Comparison of ENCODE assay signal across 1 cellular context in the genomic region with DNA sequence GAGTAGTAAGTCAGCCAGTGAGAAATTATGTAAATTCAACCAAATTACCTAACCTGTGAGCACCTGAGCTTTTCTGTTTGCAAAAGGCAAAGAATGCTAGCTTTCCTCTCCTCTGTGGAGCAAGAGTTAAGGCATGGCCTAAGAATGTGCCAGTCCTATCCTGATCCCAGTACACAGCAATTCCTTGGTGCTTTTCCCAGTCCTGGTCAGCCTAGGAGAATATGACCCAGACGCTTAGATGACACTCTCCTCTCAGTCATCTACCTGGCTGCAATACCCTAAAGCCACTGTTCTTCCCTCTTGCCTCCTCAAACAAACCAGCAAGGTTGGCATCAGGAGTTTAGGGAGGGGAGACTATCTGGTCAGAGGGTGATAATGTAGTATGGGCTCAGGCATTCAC.
TF ChIP-seq lines count a peak whose summit lies in the region.

No MANE protein-coding gene starts in this region.

TF ChIP-seq in GM23338, 12 proteins besides CTCF, POLR2A, EP300 and RAD21 (continued from another document):
- TF ChIP-seq, protein P1, sequence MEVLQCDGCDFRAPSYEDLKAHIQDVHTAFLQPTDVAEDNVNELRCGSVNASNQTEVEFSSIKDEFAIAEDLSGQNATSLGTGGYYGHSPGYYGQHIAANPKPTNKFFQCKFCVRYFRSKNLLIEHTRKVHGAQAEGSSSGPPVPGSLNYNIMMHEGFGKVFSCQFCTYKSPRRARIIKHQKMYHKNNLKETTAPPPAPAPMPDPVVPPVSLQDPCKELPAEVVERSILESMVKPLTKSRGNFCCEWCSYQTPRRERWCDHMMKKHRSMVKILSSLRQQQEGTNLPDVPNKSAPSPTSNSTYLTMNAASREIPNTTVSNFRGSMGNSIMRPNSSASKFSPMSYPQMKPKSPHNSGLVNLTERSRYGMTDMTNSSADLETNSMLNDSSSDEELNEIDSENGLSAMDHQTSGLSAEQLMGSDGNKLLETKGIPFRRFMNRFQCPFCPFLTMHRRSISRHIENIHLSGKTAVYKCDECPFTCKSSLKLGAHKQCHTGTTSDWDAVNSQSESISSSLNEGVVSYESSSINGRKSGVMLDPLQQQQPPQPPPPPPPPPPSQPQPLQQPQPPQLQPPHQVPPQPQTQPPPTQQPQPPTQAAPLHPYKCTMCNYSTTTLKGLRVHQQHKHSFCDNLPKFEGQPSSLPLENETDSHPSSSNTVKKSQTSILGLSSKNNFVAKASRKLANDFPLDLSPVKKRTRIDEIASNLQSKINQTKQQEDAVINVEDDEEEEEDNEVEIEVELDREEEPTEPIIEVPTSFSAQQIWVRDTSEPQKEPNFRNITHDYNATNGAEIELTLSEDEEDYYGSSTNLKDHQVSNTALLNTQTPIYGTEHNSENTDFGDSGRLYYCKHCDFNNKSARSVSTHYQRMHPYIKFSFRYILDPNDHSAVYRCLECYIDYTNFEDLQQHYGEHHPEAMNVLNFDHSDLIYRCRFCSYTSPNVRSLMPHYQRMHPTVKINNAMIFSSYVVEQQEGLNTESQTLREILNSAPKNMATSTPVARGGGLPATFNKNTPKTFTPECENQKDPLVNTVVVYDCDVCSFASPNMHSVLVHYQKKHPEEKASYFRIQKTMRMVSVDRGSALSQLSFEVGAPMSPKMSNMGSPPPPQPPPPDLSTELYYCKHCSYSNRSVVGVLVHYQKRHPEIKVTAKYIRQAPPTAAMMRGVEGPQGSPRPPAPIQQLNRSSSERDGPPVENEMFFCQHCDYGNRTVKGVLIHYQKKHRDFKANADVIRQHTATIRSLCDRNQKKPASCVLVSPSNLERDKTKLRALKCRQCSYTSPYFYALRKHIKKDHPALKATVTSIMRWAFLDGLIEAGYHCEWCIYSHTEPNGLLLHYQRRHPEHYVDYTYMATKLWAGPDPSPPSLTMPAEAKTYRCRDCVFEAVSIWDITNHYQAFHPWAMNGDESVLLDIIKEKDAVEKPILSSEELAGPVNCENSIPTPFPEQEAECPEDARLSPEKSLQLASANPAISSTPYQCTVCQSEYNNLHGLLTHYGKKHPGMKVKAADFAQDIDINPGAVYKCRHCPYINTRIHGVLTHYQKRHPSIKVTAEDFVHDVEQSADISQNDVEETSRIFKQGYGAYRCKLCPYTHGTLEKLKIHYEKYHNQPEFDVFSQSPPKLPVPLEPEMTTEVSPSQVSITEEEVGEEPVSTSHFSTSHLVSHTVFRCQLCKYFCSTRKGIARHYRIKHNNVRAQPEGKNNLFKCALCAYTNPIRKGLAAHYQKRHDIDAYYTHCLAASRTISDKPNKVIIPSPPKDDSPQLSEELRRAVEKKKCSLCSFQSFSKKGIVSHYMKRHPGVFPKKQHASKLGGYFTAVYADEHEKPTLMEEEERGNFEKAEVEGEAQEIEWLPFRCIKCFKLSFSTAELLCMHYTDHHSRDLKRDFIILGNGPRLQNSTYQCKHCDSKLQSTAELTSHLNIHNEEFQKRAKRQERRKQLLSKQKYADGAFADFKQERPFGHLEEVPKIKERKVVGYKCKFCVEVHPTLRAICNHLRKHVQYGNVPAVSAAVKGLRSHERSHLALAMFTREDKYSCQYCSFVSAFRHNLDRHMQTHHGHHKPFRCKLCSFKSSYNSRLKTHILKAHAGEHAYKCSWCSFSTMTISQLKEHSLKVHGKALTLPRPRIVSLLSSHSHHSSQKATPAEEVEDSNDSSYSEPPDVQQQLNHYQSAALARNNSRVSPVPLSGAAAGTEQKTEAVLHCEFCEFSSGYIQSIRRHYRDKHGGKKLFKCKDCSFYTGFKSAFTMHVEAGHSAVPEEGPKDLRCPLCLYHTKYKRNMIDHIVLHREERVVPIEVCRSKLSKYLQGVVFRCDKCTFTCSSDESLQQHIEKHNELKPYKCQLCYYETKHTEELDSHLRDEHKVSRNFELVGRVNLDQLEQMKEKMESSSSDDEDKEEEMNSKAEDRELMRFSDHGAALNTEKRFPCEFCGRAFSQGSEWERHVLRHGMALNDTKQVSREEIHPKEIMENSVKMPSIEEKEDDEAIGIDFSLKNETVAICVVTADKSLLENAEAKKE (CRISPR knock-in tag; IDR thresholded peaks at IDR 0.05): no peak
- no peak for TF ChIP-seq JUNB (IDR thresholded peaks at IDR 0.05; ENCODE audit: unreplicated experiment)
